In the genomic region with DNA sequence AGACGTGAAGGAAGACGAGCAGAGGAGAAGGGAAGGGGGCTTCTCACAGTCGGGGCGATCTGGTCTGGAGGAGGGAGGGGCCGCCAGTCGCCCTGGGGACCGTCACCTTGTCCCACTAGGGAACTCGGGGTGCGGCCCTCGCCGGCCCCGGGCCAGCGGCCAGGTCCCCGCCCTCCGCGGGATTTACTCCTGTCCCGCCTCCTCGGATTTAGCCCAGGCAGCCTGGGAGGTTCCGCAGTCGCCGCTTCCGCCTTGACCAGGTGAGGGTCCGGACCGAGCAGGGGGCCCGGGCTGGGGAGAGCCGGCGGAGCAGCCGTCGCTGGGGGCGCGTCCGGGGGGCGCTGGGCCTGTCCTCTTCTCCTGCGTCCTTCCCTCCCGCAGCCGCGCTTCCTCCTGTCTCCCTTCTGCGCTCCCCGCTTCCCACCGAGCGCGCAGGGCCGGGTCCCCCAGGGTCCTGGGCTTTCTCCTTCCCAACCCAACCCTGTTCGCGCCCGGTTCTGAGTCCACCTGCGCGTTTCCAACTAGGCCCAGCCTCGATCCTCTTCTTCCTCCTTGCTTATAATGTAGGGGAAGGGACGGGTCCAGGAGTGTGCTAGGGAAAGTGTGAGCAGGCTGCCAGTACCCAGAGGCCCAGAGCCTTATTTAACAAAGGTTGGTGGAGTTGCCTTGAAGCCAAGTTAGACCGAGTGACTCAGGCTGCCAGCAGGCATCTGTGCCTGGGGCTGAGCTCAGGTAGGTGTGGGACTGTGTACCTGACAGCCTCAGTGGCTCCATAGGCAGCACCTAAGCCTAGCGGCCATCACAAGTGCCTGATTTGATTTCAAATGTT, we compare ENCODE assay signal across 9 cellular contexts. TPM values are rescaled to one million over a fixed set of nuclear protein-coding genes. Genes with fewer than 3 reads are reported as not detected.
DNase-seq lines count a peak whose midpoint lies in the region; ATAC-seq lines count a peak whose summit lies in the region.
"Had no signal": no experiment of that assay in that cellular context is flagged by ENCODE, and none has a peak within 500 bp of the region (broad histone marks: within the 10 kb centered on the region; RNA-seq: fewer than 3 reads in every experiment).

TSS of gene TNK1 (plus strand) at position 235 of the 829 bp plus-strand sequence. CDS start 1,838 bp downstream, outside the sequence.

- in situ Hi-C loops in ACHN (cut with HindIII; ENCODE audit: low pct_ligation_motif_present, low pct_unique_long_range_greater_than_20kb, low sequenced_read_pairs): no loop called here

- H3K4me1 Mint-ChIP-seq in naive B cell: peaks cover 14 to 16% (median 15%) of the 10 kb centered on the region in 3 donors

- H3K4me3 Mint-ChIP-seq in naive B cell: peak within 1 kb of the TSS in 6 of 8 donors; percentile 6 to 65 (median 40)

- H3K36me3 Mint-ChIP-seq in naive B cell: peaks cover 3 to 8% of the 10 kb centered on the region in 2 donors

- H3K27ac Mint-ChIP-seq in naive B cell: peak within 1 kb of the TSS in 3 of 6 donors; percentile 21 to 52 (median 41)

- DNase-seq in ACHN (peak; percentile 47), NCI-H1105 (lab: John Stamatoyannopoulos, UW) (peak; percentile 2), naive B cell (no peak), pons (ENCODE audit: low spot score) (no peak), mesenteric fat pad (ENCODE audit: low spot score) (no peak), Kasumi-1 (lab: John Stamatoyannopoulos, UW) (no peak)
- DNase-seq: stimulated activated CD4-positive, alpha-beta T cell treated with anti-CD3 and anti-CD28 coated beads, Interleukin-15, amount 100 ng/mL, for 24 hours had no signal

- peaks cover 0 to 6% (median 5%) of the 10 kb centered on the region in 7 donors for H3K9me3 Mint-ChIP-seq in naive B cell

- H3K27me3 Mint-ChIP-seq in naive B cell: peaks cover 38 to 55% (median 45%) of the 10 kb centered on the region in 3 donors

- ATAC-seq in esophagus mucosa (peak; percentile 74), naive B cell (ENCODE audit: low read depth in 2 of 2) (no peak), HG03159 (IDR thresholded peaks at IDR 0.05; ENCODE audit: unreplicated experiment) (no peak)

RNA-seq across cellular contexts. Expression of gene TNK1, which starts in this region (rescaled TPM):
- 6.1 TPM for total RNA-seq in esophagus mucosa
- 1 to 10 TPM; 1.2 to 4.2 (median 2.5) TPM for polyA plus RNA-seq in naive B cell (ENCODE audit: low read depth in 6 of 6)
- 0.71 TPM for total RNA-seq in mesenteric fat pad

Comparison
In these comparisons a context has a peak if more than half of its experiments do, and no peak if none do; other contexts are left out.
1. DNase-seq: peak in ACHN (single experiment) and NCI-H1105 (single experiment); none in naive B cell (single experiment), pons (single experiment), mesenteric fat pad (single experiment) and Kasumi-1 (0 of 2).